ENCODE assay signal across 11 cellular contexts in genomic region chr1:11796036-11796828, GRCh38. TPM values are rescaled to one million over a fixed set of nuclear protein-coding genes. Genes with fewer than 3 reads are reported as not detected.
DNase-seq lines count a peak whose midpoint lies in the region; ATAC-seq and TF ChIP-seq lines count a peak whose summit lies in the region.
"Had no signal": no experiment of that assay in that cellular context is flagged by ENCODE, and none has a peak within 500 bp of the region (broad histone marks: within the 10 kb centered on the region; RNA-seq: fewer than 3 reads in every experiment).

No MANE protein-coding gene starts in this region.

- H3K4me1 ChIP-seq in right cardiac atrium (ENCODE audit: control insufficient read depth, insufficient read depth, low read length): peaks cover 19% of the 10 kb centered on the region

- H3K4me3 ChIP-seq in cardiac fibroblast (replicated peaks in 1 of 2; ENCODE audit: low read depth in 2 of 2, low read length in 2 of 2) (no peak overlapping the region), right cardiac atrium (ENCODE audit: low read length) (no peak overlapping the region)

- CTCF ChIA-PET in activated CD4-positive, alpha-beta memory T cell treated with anti-CD3 and anti-CD28 coated beads, Interleukin-2, amount 10 ng/mL, durations not matched to agents 7 days and 5 days (lab: Charles Lee): interaction anchor here (1.9 kb wide), 1 partner anchor 11 kb away, joined by 5 read pairs; no protein-coding TSS in a partner anchor

- peaks cover 2% of the 10 kb centered on the region for H3K4me1 Mint-ChIP-seq in activated CD4-positive, alpha-beta memory T cell treated with anti-CD3 and anti-CD28 coated beads, Interleukin-2, amount 10 ng/mL, durations not matched to agents 7 days and 5 days

- no peaks in the 10 kb centered on the region for H3K9me3 ChIP-seq in right cardiac atrium (ENCODE audit: control insufficient read depth, low read length)

- no peak for TF ChIP-seq CTCF in cardiac fibroblast (IDR thresholded peaks at IDR 0.05; ENCODE audit: low read depth, low read length)

- H3K27ac ChIP-seq in right cardiac atrium (ENCODE audit: low read length): peak overlapping the region; percentile 97

- no peak overlapping the region for H3K27ac Mint-ChIP-seq in activated CD4-positive, alpha-beta memory T cell treated with anti-CD3 and anti-CD28 coated beads, Interleukin-2, amount 10 ng/mL, durations not matched to agents 7 days and 5 days
- H3K27ac Mint-ChIP-seq: activated naive CD8-positive, alpha-beta T cell; T-helper 17 cell had no signal

- 71% methylated on average over 15 of the region's 15 CpGs for WGBS in right cardiac atrium

- H3K36me3 Mint-ChIP-seq in activated CD4-positive, alpha-beta memory T cell treated with anti-CD3 and anti-CD28 coated beads, Interleukin-2, amount 10 ng/mL, durations not matched to agents 7 days and 5 days (ENCODE audit: low read depth): peaks cover 38% of the 10 kb centered on the region

- no peaks in the 10 kb centered on the region for H3K27me3 ChIP-seq in right cardiac atrium (ENCODE audit: control insufficient read depth, insufficient read depth)

- ATAC-seq in right cardiac atrium: peak; percentile 65 to 68
- peak; percentile 38 for ATAC-seq in sciatic nerve
- no peak for ATAC-seq in GM18861 (IDR thresholded peaks at IDR 0.05; ENCODE audit: unreplicated experiment)
- no peak for ATAC-seq in GM19324 (IDR thresholded peaks at IDR 0.05; ENCODE audit: low FRiP score, unreplicated experiment)
- ATAC-seq: T-helper 17 cell had no signal

- no peaks in the 10 kb centered on the region for H3K9me3 Mint-ChIP-seq in activated CD4-positive, alpha-beta memory T cell treated with anti-CD3 and anti-CD28 coated beads, Interleukin-2, amount 10 ng/mL, durations not matched to agents 7 days and 5 days

- POLR2A ChIA-PET in activated CD4-positive, alpha-beta memory T cell treated with anti-CD3 and anti-CD28 coated beads, Interleukin-2, amount 10 ng/mL, durations not matched to agents 7 days and 5 days (lab: Charles Lee): interaction anchor here (1.4 kb wide), 1 partner anchor 113 kb away, joined by 6 read pairs; no protein-coding TSS in a partner anchor

- intact Hi-C loops in right cardiac atrium (cut with DNase I): no loop called here
- intact Hi-C loops in sciatic nerve (cut with DNase I): no loop called here

- no peaks in the 10 kb centered on the region for H3K27me3 Mint-ChIP-seq in activated CD4-positive, alpha-beta memory T cell treated with anti-CD3 and anti-CD28 coated beads, Interleukin-2, amount 10 ng/mL, durations not matched to agents 7 days and 5 days
- H3K27me3 Mint-ChIP-seq: activated naive CD8-positive, alpha-beta T cell; T-helper 17 cell had no signal

- peak; percentile 42 for DNase-seq in EH (ENCODE audit: low read depth)
- DNase-seq in cardiac fibroblast (ENCODE audit: low read depth in 2 of 2): peak; percentile 30 to 55
- peak; percentile 74 to 88 (median 87) for DNase-seq in right cardiac atrium
- no peak for DNase-seq in sciatic nerve (ENCODE audit: low spot score)
- no peak for DNase-seq in activated CD4-positive, CD25-positive, alpha-beta regulatory T cell (lab: John Stamatoyannopoulos, UW)
- DNase-seq in activated CD4-positive, alpha-beta memory T cell treated with anti-CD3 and anti-CD28 coated beads, Interleukin-2, amount 10 ng/mL, durations not matched to agents 7 days and 5 days: no peak
- DNase-seq: T-helper 17 cell had no signal

- H3K4me3 Mint-ChIP-seq in activated CD4-positive, alpha-beta memory T cell treated with anti-CD3 and anti-CD28 coated beads, Interleukin-2, amount 10 ng/mL, durations not matched to agents 7 days and 5 days: no peak overlapping the region
- H3K4me3 Mint-ChIP-seq: activated naive CD8-positive, alpha-beta T cell; T-helper 17 cell had no signal

RNA-seq across cellular contexts. Expression of gene MTHFR, which starts 9.5 kb away (rescaled TPM):
- total RNA-seq in right cardiac atrium: 10 to 100 TPM; 46.6 to 75.2 (median 58.9) TPM
- 36.7 TPM for polyA plus RNA-seq in right cardiac atrium
- total RNA-seq in sciatic nerve: 78.3 TPM
- total RNA-seq in activated CD4-positive, alpha-beta memory T cell treated with anti-CD3 and anti-CD28 coated beads, Interleukin-2, amount 10 ng/mL, durations not matched to agents 7 days and 5 days: 10 to 100 TPM; 29.4 to 32.2 TPM

RNA-seq across cellular contexts. Expression of gene CLCN6, which starts 9.8 kb away (rescaled TPM):
- total RNA-seq in right cardiac atrium (10 to 100 TPM; 30.4 to 54.9 (median 36.8) TPM), sciatic nerve (48.4 TPM)
- polyA plus RNA-seq in right cardiac atrium: 16.2 TPM
- total RNA-seq in activated CD4-positive, alpha-beta memory T cell treated with anti-CD3 and anti-CD28 coated beads, Interleukin-2, amount 10 ng/mL, durations not matched to agents 7 days and 5 days: 10 to 100 TPM; 18.8 to 19.5 TPM

RNA-seq across cellular contexts. Expression of gene C1orf167, which starts 34.2 kb away (rescaled TPM):
- total RNA-seq in right cardiac atrium (1 to 10 TPM; 1.3 to 2.7 (median 2.0) TPM), sciatic nerve (4.1 TPM)
- polyA plus RNA-seq in right cardiac atrium: 4.0 TPM
- total RNA-seq in activated CD4-positive, alpha-beta memory T cell treated with anti-CD3 and anti-CD28 coated beads, Interleukin-2, amount 10 ng/mL, durations not matched to agents 7 days and 5 days: under 1 TPM in 1 of 2 experiments, not detected in 1; 0.25 TPM

RNA-seq across cellular contexts. Expression of gene NPPA, which starts 51.4 kb away (rescaled TPM):
- total RNA-seq in right cardiac atrium: over 10,000 TPM; 26,185 to 59,291 (median 38,228) TPM
- 45,715 TPM for polyA plus RNA-seq in right cardiac atrium
- 0.45 TPM for total RNA-seq in sciatic nerve
- total RNA-seq in activated CD4-positive, alpha-beta memory T cell treated with anti-CD3 and anti-CD28 coated beads, Interleukin-2, amount 10 ng/mL, durations not matched to agents 7 days and 5 days: not detected
- total RNA-seq: OCI-LY7, T-helper 17 cell had no signal

Comparison
In these comparisons a context has a peak if more than half of its experiments do, and no peak if none do; other contexts are left out.
1. DNase-seq: peak in EH (single experiment), cardiac fibroblast (2 of 2) and right cardiac atrium (3 of 3); none in sciatic nerve (single experiment), activated CD4-positive, CD25-positive, alpha-beta regulatory T cell (0 of 4) and activated CD4-positive, alpha-beta memory T cell treated with anti-CD3 and anti-CD28 coated beads, Interleukin-2, amount 10 ng/mL, durations not matched to agents 7 days and 5 days (single experiment).
2. ATAC-seq: peak in right cardiac atrium (2 of 2) and sciatic nerve (single experiment); none in GM18861 (single experiment) and GM19324 (single experiment).